24 cellular contexts compared by ENCODE assay signal in genomic region chr5:53389093-53389492, GRCh38.
DNase-seq lines count a peak whose midpoint lies in the region; ATAC-seq, FAIRE-seq and TF ChIP-seq lines count a peak whose summit lies in the region.
"Had no signal": no experiment of that assay in that cellular context is flagged by ENCODE, and none has a peak within 500 bp of the region (broad histone marks: within the 10 kb centered on the region; RNA-seq: fewer than 3 reads in every experiment).

No MANE protein-coding gene starts in this region.

- in situ Hi-C loops in HepG2 (cut with HindIII; ENCODE audit: extremely low pct_ligation_motif_present, low pct_unique_long_range_greater_than_20kb), result no loop called here

- TF ChIP-seq RAD21 in HepG2 (CRISPR knock-in tag; IDR thresholded peaks at IDR 0.05), result no peak

- H3K27me3 ChIP-seq in HepG2 (ENCODE audit: control insufficient read depth in 1 of 2, insufficient read depth in 2 of 2, low read length in 2 of 2) (peaks cover 0 to 2% of the 10 kb centered on the region in 2 experiments; a peak in 2 of 5 replicates), right lobe of liver (no peaks in the 10 kb centered on the region)
- H3K27me3 ChIP-seq: BE2C, BLaER1 had no signal

- TF ChIP-seq POLR2A in HepG2 (IDR thresholded peaks at IDR 0.05; ENCODE audit: insufficient read depth in 1 of 2, low read depth in 2 of 2, low read length in 2 of 2) (no peak), right lobe of liver (IDR thresholded peaks at IDR 0.05) (no peak)

- TF ChIP-seq CTCF in HepG2 (CRISPR knock-in tag; IDR thresholded peaks at IDR 0.05), result no peak
- no peak for TF ChIP-seq CTCF in right lobe of liver (IDR thresholded peaks at IDR 0.05)

- no peak overlapping the region for H3K4me2 ChIP-seq in HepG2 (ENCODE audit: low read depth, low read length)
- H3K4me2 ChIP-seq: BLaER1 had no signal

- no peaks in the 10 kb centered on the region for H3K79me2 ChIP-seq in HepG2 (ENCODE audit: insufficient read depth, low read length)

- H3K4me1 ChIP-seq in HepG2 (ENCODE audit: insufficient read depth, low read length), result no peaks in the 10 kb centered on the region
- H3K4me1 ChIP-seq in right lobe of liver, result no peaks in the 10 kb centered on the region
- H3K4me1 ChIP-seq: BE2C, BLaER1 had no signal

- no peak for ATAC-seq in HepG2
- ATAC-seq in right lobe of liver, result no peak
- no peak for ATAC-seq in HG03159 (IDR thresholded peaks at IDR 0.05; ENCODE audit: unreplicated experiment)
- ATAC-seq: GM12878 had no signal

- intact Hi-C loops in HepG2 (cut with micrococcal nuclease; ENCODE audit: unreplicated experiment), result no loop called here
- intact Hi-C loops in right lobe of liver (cut with DNase I), result no loop called here

- no TSS peak for BruUV-seq in HepG2 (replicated peaks; lab: Mats Ljungman, UMichigan)

- no peak overlapping the region for H2AFZ ChIP-seq in HepG2 (ENCODE audit: low read length)

- no peaks in the 10 kb centered on the region for H4K20me1 ChIP-seq in HepG2 (ENCODE audit: insufficient read depth, low read length)
- H4K20me1 ChIP-seq: BLaER1 had no signal

- TF ChIP-seq EP300 in HepG2 (IDR thresholded peaks at IDR 0.05; ENCODE audit: low read depth in 2 of 2, low read length in 2 of 2) (no peak), HepG2 (CRISPR knock-in tag; IDR thresholded peaks at IDR 0.05; ENCODE audit: borderline replicate concordance) (no peak)

- POLR2A ChIA-PET in HepG2 (lab: Yijun Ruan, JAX), result no interaction called here

- no peaks in the 10 kb centered on the region for H3K36me3 ChIP-seq in HepG2 (replicated peaks in 1 of 2; ENCODE audit: control insufficient read depth in 1 of 2, insufficient read depth in 2 of 2, low read length in 2 of 2)
- H3K36me3 ChIP-seq in right lobe of liver, result no peaks in the 10 kb centered on the region
- H3K36me3 ChIP-seq: BE2C, BLaER1 had no signal

- CTCF ChIA-PET in HepG2 (lab: Yijun Ruan, JAX; ENCODE audit: low intra/inter-chr PET ratio, low total read pairs), result no interaction called here

- no peak for FAIRE-seq in HepG2 (lab: Jason Lieb, UNC)
- FAIRE-seq: GM12878, GM12892, GM19239 had no signal

- H3K4me3 ChIP-seq in HepG2 (replicated peaks in 1 of 3; ENCODE audit: insufficient read depth in 1 of 3, low read depth in 2 of 3, low read length in 3 of 3) (no peak overlapping the region), right lobe of liver (no peak overlapping the region)
- H3K4me3 ChIP-seq: BLaER1, GM12878 had no signal

- H3K9ac ChIP-seq in HepG2 (ENCODE audit: insufficient read depth, low read depth, low read length), result no peak overlapping the region
- H3K9ac ChIP-seq: BLaER1 had no signal

- DNase-seq in HepG2 (ENCODE audit: low spot score) (no peak), right lobe of liver (no peak), OCI-M1 (lab: John Stamatoyannopoulos, UW) (peak; percentile 27), medulla oblongata (ENCODE audit: extremely low spot score) (no peak)
- DNase-seq: ACHN; BE2C; C1 segment of cervical spinal cord; CD4-positive, alpha-beta memory T cell; CD4-positive, CD25-positive, alpha-beta regulatory T cell; CD8-positive, alpha-beta memory T cell; COR-L47; DMS 273 treated with DMSO at 0.1 percent for 48 hours; DMS153; DMS53; DMS79; DND-41; EL; GDM1 had no signal

- no peak overlapping the region for H3K27ac ChIP-seq in HepG2 (ENCODE audit: extremely low read length, insufficient read depth, low read length)
- no peak overlapping the region for H3K27ac ChIP-seq in right lobe of liver
- H3K27ac ChIP-seq: 22Rv1, BLaER1 had no signal

- H3K9me3 ChIP-seq in HepG2 (ENCODE audit: low read length), result no peaks in the 10 kb centered on the region
- peaks cover 0 to 8% (median 0%) of the 10 kb centered on the region in 4 donors for H3K9me3 ChIP-seq in right lobe of liver
- H3K9me3 ChIP-seq: BE2C, BLaER1 had no signal

TF ChIP-seq in HepG2, 621 proteins besides CTCF, POLR2A, EP300 and RAD21:
- TF ChIP-seq ZSCAN12 (CRISPR knock-in tag; IDR thresholded peaks at IDR 0.05), result no peak
- no peak for TF ChIP-seq ZNF713 (CRISPR knock-in tag; IDR thresholded peaks at IDR 0.05)
- TF ChIP-seq ZNF678 (CRISPR knock-in tag; IDR thresholded peaks at IDR 0.05), result no peak
- TF ChIP-seq ZNF317 (CRISPR knock-in tag; IDR thresholded peaks at IDR 0.05), result peak; percentile 89
- no peak for TF ChIP-seq CBX1 (IDR thresholded peaks at IDR 0.05; ENCODE audit: low read depth)
- no peak for TF ChIP-seq TGIF2 (CRISPR knock-in tag; IDR thresholded peaks at IDR 0.05)
- TF ChIP-seq CBX5 (CRISPR knock-in tag; IDR thresholded peaks at IDR 0.05; ENCODE audit: borderline replicate concordance), result no peak
